Comparison of ENCODE assay signal across 14 cellular contexts in genomic region chr11:72353861-72354260, GRCh38.
DNase-seq lines count a peak whose midpoint lies in the region; ATAC-seq and TF ChIP-seq lines count a peak whose summit lies in the region.
"Had no signal": no experiment of that assay in that cellular context is flagged by ENCODE, and none has a peak within 500 bp of the region (broad histone marks: within the 10 kb centered on the region; RNA-seq: fewer than 3 reads in every experiment).

No MANE protein-coding gene starts in this region.

- no peak for TF ChIP-seq POLR2A in GM18505 (IDR thresholded peaks at IDR 0.05; ENCODE audit: borderline replicate concordance, extremely low read depth, insufficient read depth, insufficient read length)

- H3K36me3 ChIP-seq in RWPE2 (ENCODE audit: low read depth): peaks cover 3% of the 10 kb centered on the region; the same call in 1 of the 2 replicates
- H3K36me3 ChIP-seq: thyroid gland had no signal

- POLR2A ChIA-PET in AG04450 (lab: Yijun Ruan, JAX) (no interaction called here), GM10248 (lab: Yijun Ruan, JAX) (no interaction called here)

- ATAC-seq in RWPE2 (ENCODE audit: low read depth) (no peak), GM18505 (IDR thresholded peaks at IDR 0.05; ENCODE audit: unreplicated experiment) (no peak), GM18867 (IDR thresholded peaks at IDR 0.05; ENCODE audit: unreplicated experiment) (no peak)

- intact Hi-C loops in head of caudate nucleus (cut with DNase I): no loop called here

- H3K9me3 ChIP-seq in AG04450 (ENCODE audit: control insufficient read depth, insufficient read depth, low read length) (no peaks in the 10 kb centered on the region), RWPE2 (ENCODE audit: severe bottlenecking) (no peaks in the 10 kb centered on the region)
- H3K9me3 ChIP-seq: thyroid gland had no signal

- no peak overlapping the region for H3K27ac ChIP-seq in AG04450 (ENCODE audit: low read depth, low read length)
- no peak overlapping the region for H3K27ac ChIP-seq in RWPE2 (ENCODE audit: poor library complexity, severe bottlenecking)
- H3K27ac ChIP-seq: thyroid gland had no signal

- TF ChIP-seq CTCF in AG04450 (IDR thresholded peaks at IDR 0.05; ENCODE audit: low read depth, low read length) (0 out of 2 replicates have a peak, but pooled peaks have one; percentile 14), GM10248 (IDR thresholded peaks at IDR 0.05; ENCODE audit: control extremely low read depth, extremely low read depth, low read depth, missing control alignments) (peak; percentile 2), RWPE2 (IDR thresholded peaks at IDR 0.05; ENCODE audit: poor library complexity, severe bottlenecking) (peak; percentile 27)

- H3K4me3 ChIP-seq in AG04450 (ENCODE audit: low read depth, low read length) (no peak overlapping the region), RWPE2 (ENCODE audit: severe bottlenecking) (no peak overlapping the region)
- H3K4me3 ChIP-seq: thyroid gland had no signal

- no peaks in the 10 kb centered on the region for H3K27me3 ChIP-seq in AG04450 (ENCODE audit: control insufficient read depth, insufficient read depth, low read length)
- no peaks in the 10 kb centered on the region for H3K27me3 ChIP-seq in RWPE2 (ENCODE audit: insufficient read depth, poor library complexity, severe bottlenecking)
- H3K27me3 ChIP-seq: thyroid gland had no signal

- no peaks in the 10 kb centered on the region for H3K4me1 ChIP-seq in RWPE2 (ENCODE audit: insufficient read depth, poor library complexity, severe bottlenecking)

- CTCF ChIA-PET in AG04450 (lab: Charles Lee) (interaction anchor here (0.6 to 3.5 kb wide), 6 partner anchors 9 to 79 kb away, joined by 3 to 12 read pairs (median 8); no protein-coding TSS in a partner anchor), GM10248 (lab: Yijun Ruan, JAX) (interaction anchor here (0.7 to 1.9 kb wide), 5 partner anchors 9 to 329 kb away, joined by 3 to 10 read pairs (median 3); no protein-coding TSS in a partner anchor)

- no peak for DNase-seq in AG04450 (ENCODE audit: low read depth, low spot score)
- DNase-seq in GM10248 (ENCODE audit: extremely low spot score): no peak
- no peak for DNase-seq in RWPE2 (ENCODE audit: low spot score)
- peak in 34 of 42 donors; percentile 7 to 71 (median 43) for DNase-seq in head of caudate nucleus
- DNase-seq in activated T-cell treated with anti-CD3 and anti-CD28 coated beads for 4 hours: no peak
- no peak for DNase-seq in NK-92 (lab: John Stamatoyannopoulos, UW; ENCODE audit: unreplicated experiment)
- DNase-seq: activated CD4-positive, alpha-beta T cell treated with anti-CD3 and anti-CD28 coated beads for 1 hour; activated naive CD4-positive, alpha-beta T cell treated with Interleukin-2 at 50 U/mL for 16 hours; effector CD4-positive, alpha-beta T cell; KBM-7; stimulated activated CD4-positive, alpha-beta T cell treated with anti-CD3 and anti-CD28 coated beads, Interleukin-4, amount 100 ng/mL, for 24 hours; thyroid gland had no signal

Comparison
In these comparisons a context has a peak if more than half of its experiments do, and no peak if none do; other contexts are left out.
1. DNase-seq: peak in head of caudate nucleus (34 of 42); none in AG04450 (single experiment), GM10248 (single experiment), RWPE2 (single experiment), activated T-cell treated with anti-CD3 and anti-CD28 coated beads for 4 hours (single experiment) and NK-92 (single experiment).
2. Peak in every context shown above with its lines, with median percentiles within 50 percentile points of each other: CTCF ChIP-seq.